Comparison of ENCODE assay signal across 21 cellular contexts in genomic region chr2:62427146-62427545, GRCh38.
DNase-seq lines count a peak whose midpoint lies in the region; ATAC-seq and TF ChIP-seq lines count a peak whose summit lies in the region.
"Had no signal": no experiment of that assay in that cellular context is flagged by ENCODE, and none has a peak within 500 bp of the region (broad histone marks: within the 10 kb centered on the region; RNA-seq: fewer than 3 reads in every experiment).

No MANE protein-coding gene starts in this region.

- intact Hi-C loops in Right ventricle myocardium inferior (cut with DNase I) (no loop called here), thyroid gland (cut with DNase I) (no loop called here), natural killer cell (cut with micrococcal nuclease) (no loop called here)

- H3K4me1 Mint-ChIP-seq in osteocyte (ENCODE audit: unreplicated experiment), result no peaks in the 10 kb centered on the region
- H3K4me1 Mint-ChIP-seq in natural killer cell, result peaks cover 0 to 4% of the 10 kb centered on the region in 2 donors
- H3K4me1 Mint-ChIP-seq: CD4-positive, alpha-beta memory T cell had no signal

- no peak for TF ChIP-seq POLR2A in thyroid gland (IDR thresholded peaks at IDR 0.05)

- H3K4me3 Mint-ChIP-seq in osteocyte (ENCODE audit: unreplicated experiment) (no peak overlapping the region), natural killer cell (no peak overlapping the region)
- H3K4me3 Mint-ChIP-seq: CD4-positive, alpha-beta memory T cell; HFFc6 had no signal

- H3K4me3 ChIP-seq in right atrium auricular region (no peak overlapping the region), thyroid gland (replicated peaks in 1 of 3) (no peak overlapping the region)
- H3K4me3 ChIP-seq: A549; BLaER1 treated with 17β-estradiol and CSF1 and Interleukin-3, amounts not matched to agents 10 nM and 100 nM; HAP-1 had no signal

- H3K27ac ChIP-seq in right atrium auricular region (no peak overlapping the region), thyroid gland (peak overlapping the region; percentile 55 to 83 (median 66))
- H3K27ac ChIP-seq: BLaER1 treated with 17β-estradiol and CSF1 and Interleukin-3, amounts not matched to agents 10 nM and 100 nM had no signal

- no peaks in the 10 kb centered on the region for H3K36me3 Mint-ChIP-seq in osteocyte (ENCODE audit: unreplicated experiment)
- H3K36me3 Mint-ChIP-seq in natural killer cell, result no peaks in the 10 kb centered on the region
- H3K36me3 Mint-ChIP-seq: CD4-positive, alpha-beta memory T cell had no signal

- DNase-seq in right atrium auricular region (ENCODE audit: low spot score) (peak; percentile 16), Right ventricle myocardium inferior (ENCODE audit: missing footprints) (no peak), osteocyte (ENCODE audit: extremely low spot score, unreplicated experiment) (peak; percentile 64), thyroid gland (peak; percentile 27 to 29), anterior cingulate cortex (lab: John Stamatoyannopoulos, UW) (no peak), natural killer cell (no peak)
- DNase-seq: 8988T; ACHN; AML-193; BE2C; Calu3; CD4-positive, alpha-beta memory T cell; COR-L47; DMS53; DMS79 treated with DMSO at 0.1 percent for 48 hours; GF-D8; GOT3; HFFc6 had no signal

- no peaks in the 10 kb centered on the region for H3K9me3 ChIP-seq in right atrium auricular region
- H3K9me3 ChIP-seq in thyroid gland, result no peaks in the 10 kb centered on the region
- H3K9me3 ChIP-seq: BE2C, HAP-1 had no signal

- H3K27me3 ChIP-seq in right atrium auricular region (no peaks in the 10 kb centered on the region), thyroid gland (no peaks in the 10 kb centered on the region)
- H3K27me3 ChIP-seq: BE2C; BLaER1 treated with 17β-estradiol and CSF1 and Interleukin-3, amounts not matched to agents 10 nM and 100 nM had no signal

- ATAC-seq in Right ventricle myocardium inferior (no peak), natural killer cell (no peak)
- ATAC-seq: A549 had no signal

- H3K36me3 ChIP-seq in right atrium auricular region (no peaks in the 10 kb centered on the region), thyroid gland (no peaks in the 10 kb centered on the region)
- H3K36me3 ChIP-seq: BE2C; BLaER1 treated with 17β-estradiol and CSF1 and Interleukin-3, amounts not matched to agents 10 nM and 100 nM; HAP-1 had no signal

- peaks cover 4% of the 10 kb centered on the region for H3K9me3 Mint-ChIP-seq in osteocyte (ENCODE audit: unreplicated experiment)
- no peaks in the 10 kb centered on the region for H3K9me3 Mint-ChIP-seq in natural killer cell
- H3K9me3 Mint-ChIP-seq: HFFc6 had no signal

- H3K27me3 Mint-ChIP-seq in osteocyte (ENCODE audit: unreplicated experiment), result peaks cover 22% of the 10 kb centered on the region
- no peaks in the 10 kb centered on the region for H3K27me3 Mint-ChIP-seq in natural killer cell (ENCODE audit: low read depth in 2 of 2)

- H3K27ac Mint-ChIP-seq in osteocyte (ENCODE audit: unreplicated experiment) (no peak overlapping the region), natural killer cell (no peak overlapping the region)
- H3K27ac Mint-ChIP-seq: CD4-positive, alpha-beta memory T cell; HFFc6 had no signal

- H3K4me1 ChIP-seq in right atrium auricular region (no peaks in the 10 kb centered on the region), thyroid gland (peaks cover 30 to 44% of the 10 kb centered on the region in 2 donors)
- H3K4me1 ChIP-seq: BE2C, HAP-1 had no signal

- no peak for TF ChIP-seq CTCF in right atrium auricular region (IDR thresholded peaks at IDR 0.05)
- TF ChIP-seq CTCF in osteocyte (IDR thresholded peaks at IDR 0.05), result no peak
- TF ChIP-seq CTCF in thyroid gland (IDR thresholded peaks at IDR 0.05), result no peak
- no peak for TF ChIP-seq CTCF in natural killer cell (IDR thresholded peaks at IDR 0.05)

- 80 to 82% methylated on average over 9 of the region's 9 CpGs for WGBS in thyroid gland, 2 donors

Comparison
In these comparisons a context has a peak if more than half of its experiments do, and no peak if none do; other contexts are left out.
1. DNase-seq: peak in right atrium auricular region (single experiment), osteocyte (single experiment) and thyroid gland (2 of 2); none in Right ventricle myocardium inferior (single experiment), anterior cingulate cortex (0 of 58) and natural killer cell (single experiment).
2. H3K27ac ChIP-seq: peak in thyroid gland (3 of 3); none in right atrium auricular region (0 of 2).